Comparison of ENCODE assay signal across 25 cellular contexts in genomic region chr17:75639327-75639726, GRCh38. TPM values are rescaled to one million over a fixed set of nuclear protein-coding genes. Genes with fewer than 3 reads are reported as not detected.
DNase-seq lines count a peak whose midpoint lies in the region; FAIRE-seq and TF ChIP-seq lines count a peak whose summit lies in the region.
"Had no signal": no experiment of that assay in that cellular context is flagged by ENCODE, and none has a peak within 500 bp of the region (broad histone marks: within the 10 kb centered on the region; RNA-seq: fewer than 3 reads in every experiment).

No MANE protein-coding gene starts in this region.

- H3K27me3 ChIP-seq in BLaER1 (peaks cover 20% of the 10 kb centered on the region; the same call in 1 of the 2 replicates), spleen (replicated peaks in 1 of 7) (no peaks in the 10 kb centered on the region), mesendoderm (ENCODE audit: insufficient read depth, low read length, poor library complexity) (no peaks in the 10 kb centered on the region)
- H3K27me3 ChIP-seq: body of pancreas, dorsolateral prefrontal cortex, gastrocnemius medialis had no signal

- peaks cover 31% of the 10 kb centered on the region; the same call in 1 of the 2 replicates for H3K36me3 ChIP-seq in BLaER1
- H3K36me3 ChIP-seq in spleen: peaks cover 0 to 80% (median 13%) of the 10 kb centered on the region in 6 donors
- H3K36me3 ChIP-seq in mesendoderm (ENCODE audit: control insufficient read depth, insufficient read depth, low read length): no peaks in the 10 kb centered on the region

- H3K4ac ChIP-seq in mesendoderm (ENCODE audit: low read depth, low read length): no peak overlapping the region

- no peak overlapping the region for H3K18ac ChIP-seq in mesendoderm (ENCODE audit: low read length)

- H3K4me1 ChIP-seq in BLaER1 (peaks cover 62% of the 10 kb centered on the region), spleen (peaks cover 0 to 13% (median 3%) of the 10 kb centered on the region in 6 donors), mesendoderm (ENCODE audit: control insufficient read depth, low read depth, low read length) (no peaks in the 10 kb centered on the region)

- no peak overlapping the region for H2AK5ac ChIP-seq in mesendoderm (ENCODE audit: low read length)

- no peak for TF ChIP-seq POLR2A in GM12892 (IDR thresholded peaks at IDR 0.05; ENCODE audit: low read depth, low read length)
- no peak for TF ChIP-seq POLR2A in spleen (IDR thresholded peaks at IDR 0.05)

- no peaks in the 10 kb centered on the region for H3K9me3 ChIP-seq in BLaER1
- no peaks in the 10 kb centered on the region for H3K9me3 ChIP-seq in spleen
- H3K9me3 ChIP-seq: body of pancreas, gastrocnemius medialis had no signal

- DNase-seq in GM12892 (ENCODE audit: insufficient read length) (peak; percentile 16), kidney tubule cell (ENCODE audit: low spot score) (peak; percentile 23), spleen (peak; percentile 47), mesendoderm (no peak), DMS 273 treated with DMSO at 0.1 percent for 48 hours (lab: John Stamatoyannopoulos, UW) (no peak)
- no peak for DNase-seq in activated CD4-positive, alpha-beta T cell treated with anti-CD3 and anti-CD28 coated beads for 48 hours
- DNase-seq: ACHN; activated CD4-positive, alpha-beta T cell treated with anti-CD3 and anti-CD28 coated beads for 1 hour; activated CD8-positive, alpha-beta memory T cell treated with anti-CD3 and anti-CD28 coated beads, Interleukin-2, amount 50 U/mL, for 48 hours; activated CD8-positive, alpha-beta T cell treated with anti-CD3 and anti-CD28 coated beads for 36 hours; activated naive CD4-positive, alpha-beta T cell treated with anti-CD3 and anti-CD28 coated beads for 36 hours; dorsolateral prefrontal cortex; gastrocnemius medialis; hypothalamus; midbrain; naive thymus-derived CD4-positive, alpha-beta T cell; occipital lobe; SHP77; stimulated activated naive B cell treated with anti-CD40 and anti-IgM and Interleukin-4, amounts not matched to agents 10 μg/mL and 1 μg/mL and 100 μg/mL, for 72 hours had no signal

- H2BK5ac ChIP-seq in mesendoderm (ENCODE audit: low read length): no peak overlapping the region

- H3K79me2 ChIP-seq in mesendoderm (ENCODE audit: control insufficient read depth, insufficient read depth, low read length): no peaks in the 10 kb centered on the region

- WGBS in spleen, 5 donors: 75 to 93% (median 87%) methylated on average over 1 to 3 of the region's 3 CpGs
- WGBS in mesendoderm (ENCODE audit: extremely low coverage, insufficient coverage, low lambda C conversion rate): no CpG with 5 or more reads among the region's 3 CpGs

- no peak overlapping the region for H3K56ac ChIP-seq in mesendoderm (ENCODE audit: low read length)

- no peak overlapping the region for H2BK120ac ChIP-seq in mesendoderm (ENCODE audit: low read depth, low read length)

- H3K4me2 ChIP-seq in BLaER1 (peak overlapping the region; percentile 92), mesendoderm (ENCODE audit: low read length) (no peak overlapping the region)

- FAIRE-seq in GM12892 (lab: Jason Lieb, UNC): no peak
- FAIRE-seq: G401.6 had no signal

- intact Hi-C loops in spleen (cut with DNase I; ENCODE audit: low total_unique reads): no loop called here

- H3K27ac ChIP-seq in BLaER1 (no peak overlapping the region), spleen (no peak overlapping the region), mesendoderm (ENCODE audit: low read depth, low read length) (no peak overlapping the region)
- H3K27ac ChIP-seq: gastrocnemius medialis had no signal

- no peak overlapping the region for H2BK15ac ChIP-seq in mesendoderm (replicated peaks; ENCODE audit: low read depth)

- H3K23ac ChIP-seq in mesendoderm (ENCODE audit: low read length): no peak overlapping the region

- H3K4me3 ChIP-seq in BLaER1 (no peak overlapping the region), spleen (no peak overlapping the region), mesendoderm (ENCODE audit: low read length) (no peak overlapping the region)
- H3K4me3 ChIP-seq: body of pancreas, dorsolateral prefrontal cortex, gastrocnemius medialis had no signal

- TF ChIP-seq CTCF in spleen (IDR thresholded peaks at IDR 0.05 in 8 of 11, conservative IDR thresholded peaks at IDR 0.05 in 3 of 11): no peak

- no peak overlapping the region for H4K5ac ChIP-seq in mesendoderm (ENCODE audit: low read length)

- H4K8ac ChIP-seq in mesendoderm (ENCODE audit: low read depth, low read length): no peak overlapping the region

- no peak overlapping the region for H3K9ac ChIP-seq in BLaER1
- no peak overlapping the region for H3K9ac ChIP-seq in mesendoderm (ENCODE audit: low read length)

- peaks cover 35% of the 10 kb centered on the region for H4K20me1 ChIP-seq in BLaER1

- H3K79me1 ChIP-seq in mesendoderm (ENCODE audit: low read length): no peaks in the 10 kb centered on the region

RNA-seq across cellular contexts. Expression of gene SMIM5, which starts 6.1 kb away (rescaled TPM):
- polyA plus RNA-seq in GM12892 (2012; ENCODE audit: missing spikeins): 0.51 TPM
- 1 to 10 TPM; 2.1 to 5.1 (median 3.4) TPM for total RNA-seq in spleen
- 1 to 10 TPM; 3.0 to 4.7 (median 4.7) TPM for polyA plus RNA-seq in spleen
- polyA plus RNA-seq in mesendoderm (2013, experiment 1 of 2): not detected
- polyA plus RNA-seq in mesendoderm (2013, experiment 2 of 2): 0.03 TPM
- total RNA-seq: activated naive CD4-positive, alpha-beta T cell treated with anti-CD3 and anti-CD28 coated beads for 36 hours; activated T-helper 1 cell treated with anti-CD3 and anti-CD28 coated beads, Interleukin-12 subunit alpha, Interleukin-12 subunit beta, Interleukin-2, Interleukin-4 antibody, amounts not matched to agents 30 ng/mL and 10 ng/mL and 1 ng/mL, durations not matched to agents 14 hours and 24 hours and 36 hours; HT1080; pulmonary artery endothelial cell had no signal

RNA-seq across cellular contexts. Expression of gene RECQL5, which starts 27.6 kb away (rescaled TPM):
- polyA plus RNA-seq in GM12892 (2012; ENCODE audit: missing spikeins): 22.7 TPM
- total RNA-seq in spleen: 10 to 100 TPM; 25.7 to 51.0 (median 37.6) TPM
- 10 to 100 TPM; 28.2 to 48.8 (median 47.4) TPM for polyA plus RNA-seq in spleen
- polyA plus RNA-seq in mesendoderm (2013, experiment 1 of 2): 12.6 TPM
- polyA plus RNA-seq in mesendoderm (2013, experiment 2 of 2): 11.4 TPM

RNA-seq across cellular contexts. Expression of gene SAP30BP, which starts 27.8 kb away (rescaled TPM):
- polyA plus RNA-seq in GM12892 (2012; ENCODE audit: missing spikeins): 65.3 TPM
- total RNA-seq in spleen: 100 to 1,000 TPM in 3 of 7 donors, 10 to 100 TPM in 4; 71.6 to 110 (median 82.1) TPM
- 10 to 100 TPM; 53.8 to 76.7 (median 70.4) TPM for polyA plus RNA-seq in spleen
- 68.5 TPM for polyA plus RNA-seq in mesendoderm (2013, experiment 1 of 2)
- 69.7 TPM for polyA plus RNA-seq in mesendoderm (2013, experiment 2 of 2)

RNA-seq across cellular contexts. Expression of gene MYO15B, which starts 51.7 kb away (rescaled TPM):
- polyA plus RNA-seq in GM12892 (2012; ENCODE audit: missing spikeins): 1.00 TPM
- total RNA-seq in spleen: 100 to 1,000 TPM; 203 to 569 (median 292) TPM
- polyA plus RNA-seq in spleen: 100 to 1,000 TPM; 123 to 551 (median 402) TPM
- polyA plus RNA-seq in mesendoderm (2013, experiment 1 of 2): 1.8 TPM
- 1.1 TPM for polyA plus RNA-seq in mesendoderm (2013, experiment 2 of 2)

Comparison
In these comparisons a context has a peak if more than half of its experiments do, and no peak if none do; other contexts are left out.
1. DNase-seq: peak in GM12892 (single experiment), kidney tubule cell (single experiment) and spleen (single experiment); none in mesendoderm (single experiment), activated CD4-positive, alpha-beta T cell treated with anti-CD3 and anti-CD28 coated beads for 48 hours (single experiment) and DMS 273 treated with DMSO at 0.1 percent for 48 hours (single experiment).